ENCODE assay signal across 8 cellular contexts in the genomic region with DNA sequence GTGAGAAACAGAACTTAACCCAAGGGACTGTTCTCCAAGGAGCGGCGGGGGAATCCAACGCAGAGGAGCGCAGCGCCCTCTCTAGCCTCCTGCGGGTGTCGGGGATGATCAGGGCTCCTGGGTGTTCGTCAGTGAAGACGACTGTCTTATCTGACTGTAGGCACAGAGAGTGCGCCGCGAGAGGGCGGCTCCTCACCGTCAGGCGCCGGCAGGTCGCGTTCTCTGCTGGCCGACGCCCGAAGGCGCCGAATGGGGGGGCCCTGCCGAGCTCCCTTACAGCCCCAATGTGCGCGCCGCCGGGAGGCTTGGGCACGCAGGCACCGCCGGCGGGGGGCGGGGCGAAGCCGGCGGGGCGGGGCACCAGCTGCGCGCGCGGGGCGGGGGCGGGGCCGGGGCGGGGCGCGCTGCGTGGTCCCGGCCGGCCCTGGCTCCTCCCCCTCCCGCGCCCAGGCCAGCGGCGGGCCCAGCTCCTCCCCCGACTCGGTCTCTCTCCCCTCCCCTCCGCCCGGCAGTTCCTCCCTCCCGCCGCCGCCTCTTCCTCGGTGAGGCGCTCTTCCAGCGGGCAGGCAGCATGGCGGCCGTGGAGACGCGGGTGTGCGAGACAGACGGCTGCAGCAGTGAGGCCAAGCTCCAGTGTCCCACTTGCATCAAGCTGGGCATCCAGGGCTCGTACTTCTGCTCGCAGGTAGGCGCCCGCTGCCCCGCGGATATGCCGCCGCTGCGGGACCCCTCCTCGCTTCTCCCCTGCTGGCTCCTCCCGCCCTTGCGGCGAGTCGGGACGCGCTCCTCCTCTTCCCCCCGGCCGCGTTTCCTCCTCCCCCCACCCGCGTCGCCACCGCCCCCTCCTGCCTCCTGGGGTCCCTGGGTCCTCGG. TPM values are rescaled to one million over a fixed set of nuclear protein-coding genes. Genes with fewer than 3 reads are reported as not detected.
DNase-seq lines count a peak whose midpoint lies in the region; TF ChIP-seq lines count a peak whose summit lies in the region.

A gene (plus strand): TSS at position 539 of the 873 bp plus-strand sequence. CDS start 33 bp downstream, at position 572.

- H3K27ac Mint-ChIP-seq in neural crest cell (ENCODE audit: unreplicated experiment): peak within 1 kb of the TSS; percentile 87

- DNase-seq in GDM1 (lab: John Stamatoyannopoulos, UW) (peak; percentile 98), HAP-1 (ENCODE audit: low spot score in 2 of 2) (peak; percentile 93 to 96), MG63 (peak; percentile 92), SHP77 treated with DMSO at 0.1 percent for 48 hours (lab: John Stamatoyannopoulos, UW) (peak; percentile 45), activated gamma-delta T cell (lab: John Stamatoyannopoulos, UW) (peak; percentile 95), fibroblast of villous mesenchyme (ENCODE audit: low read depth) (peak; percentile 98), neural crest cell (ENCODE audit: low read depth, low spot score) (peak; percentile 78)

- TF ChIP-seq CTCF in fibroblast of villous mesenchyme (IDR thresholded peaks at IDR 0.05; ENCODE audit: insufficient read depth, low read depth, low read length): peak; percentile 68
- TF ChIP-seq CTCF in neural crest cell (conservative IDR thresholded peaks at IDR 0.05): peak; percentile 59

- H3K9me3 Mint-ChIP-seq in neural crest cell: peaks cover 2% of the 10 kb centered on the region

- peak within 1 kb of the TSS; percentile 80 to 94 for H3K9ac ChIP-seq in stomach smooth muscle (ENCODE audit: low read length in 2 of 2)

- H3K36me3 Mint-ChIP-seq in neural crest cell (ENCODE audit: low read depth): no peaks in the 10 kb centered on the region

- H3K4me1 ChIP-seq in HAP-1: peaks cover 12% of the 10 kb centered on the region
- H3K4me1 ChIP-seq in stomach smooth muscle (ENCODE audit: control insufficient read depth, insufficient read depth, low read length): peaks cover 14% of the 10 kb centered on the region

- H3K4me3 ChIP-seq in HAP-1: peak within 1 kb of the TSS; percentile 97
- peak within 1 kb of the TSS; percentile 85 for H3K4me3 ChIP-seq in MG63
- peak within 1 kb of the TSS; percentile 92 for H3K4me3 ChIP-seq in fibroblast of villous mesenchyme (ENCODE audit: low read depth, low read length)
- peak within 1 kb of the TSS; percentile 80 to 90 for H3K4me3 ChIP-seq in stomach smooth muscle (ENCODE audit: low read length in 2 of 2)

- H3K36me3 ChIP-seq in HAP-1 (replicated peaks): no peaks in the 10 kb centered on the region
- no peaks in the 10 kb centered on the region for H3K36me3 ChIP-seq in MG63
- H3K36me3 ChIP-seq in stomach smooth muscle (ENCODE audit: control insufficient read depth in 2 of 2, insufficient read depth in 2 of 2, low read length in 2 of 2): no peaks in the 10 kb centered on the region

- in situ Hi-C loops in HAP-1 (cut with MboI; ENCODE audit: low sequenced_read_pairs): no loop called here

- no peaks in the 10 kb centered on the region for H3K9me3 ChIP-seq in HAP-1
- no peaks in the 10 kb centered on the region for H3K9me3 ChIP-seq in MG63
- H3K9me3 ChIP-seq in stomach smooth muscle (ENCODE audit: control insufficient read depth in 2 of 2, low read length in 2 of 2): no peaks in the 10 kb centered on the region

- no peaks in the 10 kb centered on the region for H3K27me3 Mint-ChIP-seq in neural crest cell (ENCODE audit: low read depth)

- no peaks in the 10 kb centered on the region for H3K27me3 ChIP-seq in HAP-1 (ENCODE audit: low read depth)
- H3K27me3 ChIP-seq in MG63: no peaks in the 10 kb centered on the region
- no peaks in the 10 kb centered on the region for H3K27me3 ChIP-seq in stomach smooth muscle (ENCODE audit: control insufficient read depth in 1 of 2, insufficient read depth in 2 of 2, low read length in 2 of 2)

- H3K27ac ChIP-seq in stomach smooth muscle (ENCODE audit: low read length): peak within 1 kb of the TSS; percentile 88

- peak within 1 kb of the TSS; percentile 92 for H3K4me3 Mint-ChIP-seq in neural crest cell

- H3K4me1 Mint-ChIP-seq in neural crest cell: peaks cover 33% of the 10 kb centered on the region

RNA-seq across cellular contexts. Expression of the gene that starts here (rescaled TPM):
- total RNA-seq in MG63 (2014; rRNA removed; shearing (Covaris generic); ENCODE audit: low replicate concordance): 55.3 and 56.6 TPM in 2 replicates
- total RNA-seq in fibroblast of villous mesenchyme: 62.6 and 63.8 TPM in 2 replicates
- total RNA-seq in neural crest cell: 52.1 and 54.4 TPM in 2 replicates

Comparison
In these comparisons a context has a peak if more than half of its experiments do, and no peak if none do; other contexts are left out.
1. Peak in every context shown above with its lines: DNase-seq, H3K4me3 ChIP-seq and H3K27ac ChIP-seq.
2. DNase-seq: peak in every context shown above with its lines; median percentile 98 in GDM1; 98 in fibroblast of villous mesenchyme; 95 in activated gamma-delta T cell; 94 in HAP-1; 92 in MG63; 78 in neural crest cell; 45 in SHP77 treated with DMSO at 0.1 percent for 48 hours.